In the genomic region with DNA sequence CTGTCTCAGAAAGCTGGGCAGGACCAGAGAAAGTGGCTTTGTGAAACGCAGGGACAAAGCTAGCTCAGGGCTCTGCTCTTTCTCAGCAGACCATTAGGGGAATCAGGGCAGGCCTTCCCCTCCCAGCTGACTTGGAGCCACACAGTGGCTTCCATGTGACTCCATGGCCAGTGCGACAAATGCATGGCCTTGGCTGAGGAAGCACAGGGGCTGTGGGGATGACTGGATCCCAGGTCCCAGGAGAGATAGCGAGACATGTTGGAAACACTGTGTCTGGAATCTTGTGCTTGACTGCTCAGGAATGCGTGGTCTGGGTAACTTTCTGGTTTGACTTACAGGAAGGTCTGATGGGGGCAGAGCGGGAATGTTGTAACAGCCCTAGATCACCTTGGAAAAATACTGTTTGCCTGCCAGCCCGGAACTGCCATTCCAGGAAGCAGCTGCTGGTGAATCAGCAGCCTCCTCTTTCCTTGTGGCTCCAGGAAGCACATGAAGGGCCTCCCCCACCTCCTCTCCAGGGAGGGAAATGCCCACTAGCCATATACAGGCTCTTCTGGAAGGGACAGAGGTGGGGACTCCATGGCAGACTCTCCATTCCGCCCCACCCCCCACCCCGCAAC, we compare ENCODE assay signal across 8 cellular contexts.
DNase-seq lines count a peak whose midpoint lies in the region; ATAC-seq and TF ChIP-seq lines count a peak whose summit lies in the region.

No MANE protein-coding gene starts in this region.

- H3K4me1 ChIP-seq in A673 (ENCODE audit: insufficient read depth, low read length, poor library complexity, severe bottlenecking): peaks cover 17% of the 10 kb centered on the region

- ATAC-seq in GM19463 (IDR thresholded peaks at IDR 0.05; ENCODE audit: unreplicated experiment): no peak

- no TSS peak for BruUV-seq in A673 (replicated peaks; lab: Mats Ljungman, UMichigan)

- H3K27me3 ChIP-seq in A673 (replicated peaks; ENCODE audit: insufficient read depth, low read depth, low read length, poor library complexity): no peaks in the 10 kb centered on the region

- no peak for TF ChIP-seq CTCF in A673 (conservative IDR thresholded peaks at IDR 0.05; ENCODE audit: low read depth, low read length)

- intact Hi-C loops in A673 (cut with micrococcal nuclease; ENCODE audit: unreplicated experiment): no loop called here

- DNase-seq in A673 (ENCODE audit: low spot score): peak; percentile 23
- DNase-seq in HS-5 (ENCODE audit: low read depth): peak; percentile 98
- peak; percentile 75 for DNase-seq in amniotic stem cell (lab: John Stamatoyannopoulos, UW)
- peak; percentile 98 for DNase-seq in iris pigment epithelial cell (ENCODE audit: low read depth)
- peak; percentile 94 for DNase-seq in stromal cell of bone marrow (ENCODE audit: low read depth)
- no peak for DNase-seq in stimulated activated CD4-positive, alpha-beta T cell treated with anti-CD3 and anti-CD28 coated beads, Interleukin-1b, Interleukin-23, amount 100 ng/mL, for 48 hours
- no peak for DNase-seq in RPMI8226

- POLR2A ChIA-PET in A673 (lab: Charles Lee; ENCODE audit: low non-redundant PET): no interaction called here

- CTCF ChIA-PET in A673 (lab: Charles Lee): no interaction called here

- H3K9me3 ChIP-seq in A673 (ENCODE audit: low read depth, low read length, poor library complexity, severe bottlenecking): no peaks in the 10 kb centered on the region

- H3K27ac ChIP-seq in A673 (ENCODE audit: low read depth, low read length, poor library complexity, severe bottlenecking): no peak overlapping the region

- no peaks in the 10 kb centered on the region for H3K36me3 ChIP-seq in A673 (ENCODE audit: insufficient read depth, low read length, poor library complexity, severe bottlenecking)

- no peak overlapping the region for H3K4me3 ChIP-seq in A673 (ENCODE audit: low read depth, low read length, poor library complexity, severe bottlenecking)

Comparison
In these comparisons a context has a peak if more than half of its experiments do, and no peak if none do; other contexts are left out.
1. DNase-seq: peak in A673 (single experiment), HS-5 (single experiment), amniotic stem cell (single experiment), iris pigment epithelial cell (single experiment) and stromal cell of bone marrow (single experiment); none in stimulated activated CD4-positive, alpha-beta T cell treated with anti-CD3 and anti-CD28 coated beads, Interleukin-1b, Interleukin-23, amount 100 ng/mL, for 48 hours (single experiment) and RPMI8226 (single experiment).